Comparison of ENCODE assay signal across 1 cellular context in the genomic region with DNA sequence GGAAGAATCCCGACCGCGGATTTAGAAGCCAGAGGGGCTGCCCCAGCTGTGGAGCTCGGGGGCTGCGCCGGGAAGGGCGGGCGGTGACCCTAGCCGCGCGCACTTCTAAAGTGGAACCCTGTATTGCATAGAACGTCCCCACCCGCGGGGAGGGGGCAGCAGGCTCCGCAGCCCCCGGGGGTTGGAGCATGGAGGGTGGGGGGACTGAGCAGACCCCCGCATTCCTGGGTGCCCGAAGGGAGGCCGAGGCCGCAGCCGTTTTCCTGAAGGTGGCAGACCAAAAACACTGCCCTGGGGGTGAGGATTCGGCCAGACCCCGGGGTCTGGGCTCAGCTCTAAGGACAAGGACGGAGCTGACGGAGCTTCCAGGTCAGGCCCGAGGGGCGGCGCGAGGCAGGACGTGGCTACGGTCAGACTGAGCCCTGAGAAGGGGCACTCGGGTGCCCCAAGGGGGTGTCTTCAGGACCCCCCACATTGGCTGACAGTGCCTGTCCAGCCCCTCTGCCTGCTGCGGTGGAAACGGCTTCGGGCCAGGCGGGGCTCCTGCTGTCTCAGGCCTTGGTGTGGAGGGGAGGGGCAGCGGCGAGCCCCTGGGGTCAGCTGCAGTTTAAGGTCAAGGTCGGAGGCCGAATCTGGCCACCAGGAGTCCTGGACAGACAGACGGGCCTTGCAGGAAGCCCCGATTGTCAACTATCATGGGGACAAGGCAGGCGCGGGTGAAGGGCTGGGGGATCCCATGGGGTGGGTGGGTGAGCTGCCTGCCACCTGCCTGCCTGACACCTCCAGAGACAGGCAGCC.
TF ChIP-seq lines count a peak whose summit lies in the region.

No MANE protein-coding gene starts in this region.

TF ChIP-seq in K562, 482 proteins besides CTCF, POLR2A, EP300 and RAD21:
- TF ChIP-seq TAF15 (IDR thresholded peaks at IDR 0.05; ENCODE audit: low read depth, low read length) (no peak), LARP7 (IDR thresholded peaks at IDR 0.05) (no peak), ZNF23 (CRISPR knock-in tag; IDR thresholded peaks at IDR 0.05) (no peak), ZEB2 (IDR thresholded peaks at IDR 0.05) (no peak), ZNF589 (CRISPR knock-in tag; IDR thresholded peaks at IDR 0.05; ENCODE audit: low read depth) (no peak), SMAD4 (CRISPR knock-in tag; conservative IDR thresholded peaks at IDR 0.05) (no peak), SOX6 (IDR thresholded peaks at IDR 0.05) (no peak), ZFPM2 (CRISPR knock-in tag; IDR thresholded peaks at IDR 0.05) (no peak), ZNF133 (CRISPR knock-in tag; IDR thresholded peaks at IDR 0.05) (no peak), RBFOX2 (IDR thresholded peaks at IDR 0.05; ENCODE audit: low read depth, low read length) (peak; percentile 74), CCNT2 (IDR thresholded peaks at IDR 0.05; ENCODE audit: borderline replicate concordance, extremely low read depth, insufficient read length, low read depth, low read length) (peak; percentile 20), POLR2G (IDR thresholded peaks at IDR 0.05; ENCODE audit: low read depth, low read length) (peak; percentile 74), ADNP (tag; IDR thresholded peaks at IDR 0.05) (no peak), PRPF4 (IDR thresholded peaks at IDR 0.05; ENCODE audit: insufficient read depth, low read depth, low read length, poor library complexity, severe bottlenecking) (no peak), ESRRA (IDR thresholded peaks at IDR 0.05; ENCODE audit: borderline replicate concordance, low read depth) (0 out of 2 replicates have a peak, but pooled peaks have one; percentile 25), SPI1 (IDR thresholded peaks at IDR 0.05; ENCODE audit: borderline replicate concordance, low read depth, low read length) (no peak), MBD2 (IDR thresholded peaks at IDR 0.05; ENCODE audit: borderline replicate concordance, low read depth) (no peak), RBM22 (IDR thresholded peaks at IDR 0.05; ENCODE audit: low read depth, low read length, poor library complexity, severe bottlenecking) (peak; percentile 85), RHOXF2B (CRISPR knock-in tag; conservative IDR thresholded peaks at IDR 0.05) (no peak), GATAD2A (IDR thresholded peaks at IDR 0.05) (no peak), ARID2 (IDR thresholded peaks at IDR 0.05) (no peak), PCBP1 (IDR thresholded peaks at IDR 0.05; ENCODE audit: low read depth, low read length, poor library complexity, severe bottlenecking) (peak; percentile 13), MYBL2 (IDR thresholded peaks at IDR 0.05; ENCODE audit: low read depth) (no peak), MYBL2 (CRISPR knock-in tag; IDR thresholded peaks at IDR 0.05; ENCODE audit: borderline replicate concordance) (no peak), MCM3 (IDR thresholded peaks at IDR 0.05) (no peak), NCOA2 (IDR thresholded peaks at IDR 0.05; ENCODE audit: partially characterized antibody in 2 of 2) (no peak), RNF2 (IDR thresholded peaks at IDR 0.05) (no peak), BRD9 (IDR thresholded peaks at IDR 0.05; ENCODE audit: low read depth, partially characterized antibody) (no peak), HDAC2 (IDR thresholded peaks at IDR 0.05) (no peak), ZNF561 (CRISPR knock-in tag; conservative IDR thresholded peaks at IDR 0.05) (no peak)
- TF ChIP-seq, protein P1, sequence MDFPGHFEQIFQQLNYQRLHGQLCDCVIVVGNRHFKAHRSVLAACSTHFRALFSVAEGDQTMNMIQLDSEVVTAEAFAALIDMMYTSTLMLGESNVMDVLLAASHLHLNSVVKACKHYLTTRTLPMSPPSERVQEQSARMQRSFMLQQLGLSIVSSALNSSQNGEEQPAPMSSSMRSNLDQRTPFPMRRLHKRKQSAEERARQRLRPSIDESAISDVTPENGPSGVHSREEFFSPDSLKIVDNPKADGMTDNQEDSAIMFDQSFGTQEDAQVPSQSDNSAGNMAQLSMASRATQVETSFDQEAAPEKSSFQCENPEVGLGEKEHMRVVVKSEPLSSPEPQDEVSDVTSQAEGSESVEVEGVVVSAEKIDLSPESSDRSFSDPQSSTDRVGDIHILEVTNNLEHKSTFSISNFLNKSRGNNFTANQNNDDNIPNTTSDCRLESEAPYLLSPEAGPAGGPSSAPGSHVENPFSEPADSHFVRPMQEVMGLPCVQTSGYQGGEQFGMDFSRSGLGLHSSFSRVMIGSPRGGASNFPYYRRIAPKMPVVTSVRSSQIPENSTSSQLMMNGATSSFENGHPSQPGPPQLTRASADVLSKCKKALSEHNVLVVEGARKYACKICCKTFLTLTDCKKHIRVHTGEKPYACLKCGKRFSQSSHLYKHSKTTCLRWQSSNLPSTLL (IDR thresholded peaks at IDR 0.05): no peak
- TF ChIP-seq, protein P2, sequence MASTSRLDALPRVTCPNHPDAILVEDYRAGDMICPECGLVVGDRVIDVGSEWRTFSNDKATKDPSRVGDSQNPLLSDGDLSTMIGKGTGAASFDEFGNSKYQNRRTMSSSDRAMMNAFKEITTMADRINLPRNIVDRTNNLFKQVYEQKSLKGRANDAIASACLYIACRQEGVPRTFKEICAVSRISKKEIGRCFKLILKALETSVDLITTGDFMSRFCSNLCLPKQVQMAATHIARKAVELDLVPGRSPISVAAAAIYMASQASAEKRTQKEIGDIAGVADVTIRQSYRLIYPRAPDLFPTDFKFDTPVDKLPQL (IDR thresholded peaks at IDR 0.05; ENCODE audit: extremely low read depth, insufficient read length): no peak
- TF ChIP-seq, protein P3, sequence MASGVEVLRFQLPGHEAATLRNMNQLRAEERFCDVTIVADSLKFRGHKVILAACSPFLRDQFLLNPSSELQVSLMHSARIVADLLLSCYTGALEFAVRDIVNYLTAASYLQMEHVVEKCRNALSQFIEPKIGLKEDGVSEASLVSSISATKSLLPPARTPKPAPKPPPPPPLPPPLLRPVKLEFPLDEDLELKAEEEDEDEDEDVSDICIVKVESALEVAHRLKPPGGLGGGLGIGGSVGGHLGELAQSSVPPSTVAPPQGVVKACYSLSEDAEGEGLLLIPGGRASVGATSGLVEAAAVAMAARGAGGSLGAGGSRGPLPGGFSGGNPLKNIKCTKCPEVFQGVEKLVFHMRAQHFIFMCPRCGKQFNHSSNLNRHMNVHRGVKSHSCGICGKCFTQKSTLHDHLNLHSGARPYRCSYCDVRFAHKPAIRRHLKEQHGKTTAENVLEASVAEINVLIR (CRISPR knock-in tag; IDR thresholded peaks at IDR 0.05): no peak
- TF ChIP-seq, protein P4, sequence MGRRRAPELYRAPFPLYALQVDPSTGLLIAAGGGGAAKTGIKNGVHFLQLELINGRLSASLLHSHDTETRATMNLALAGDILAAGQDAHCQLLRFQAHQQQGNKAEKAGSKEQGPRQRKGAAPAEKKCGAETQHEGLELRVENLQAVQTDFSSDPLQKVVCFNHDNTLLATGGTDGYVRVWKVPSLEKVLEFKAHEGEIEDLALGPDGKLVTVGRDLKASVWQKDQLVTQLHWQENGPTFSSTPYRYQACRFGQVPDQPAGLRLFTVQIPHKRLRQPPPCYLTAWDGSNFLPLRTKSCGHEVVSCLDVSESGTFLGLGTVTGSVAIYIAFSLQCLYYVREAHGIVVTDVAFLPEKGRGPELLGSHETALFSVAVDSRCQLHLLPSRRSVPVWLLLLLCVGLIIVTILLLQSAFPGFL (CRISPR knock-in tag; IDR thresholded peaks at IDR 0.05): no peak
- TF ChIP-seq, protein P5, sequence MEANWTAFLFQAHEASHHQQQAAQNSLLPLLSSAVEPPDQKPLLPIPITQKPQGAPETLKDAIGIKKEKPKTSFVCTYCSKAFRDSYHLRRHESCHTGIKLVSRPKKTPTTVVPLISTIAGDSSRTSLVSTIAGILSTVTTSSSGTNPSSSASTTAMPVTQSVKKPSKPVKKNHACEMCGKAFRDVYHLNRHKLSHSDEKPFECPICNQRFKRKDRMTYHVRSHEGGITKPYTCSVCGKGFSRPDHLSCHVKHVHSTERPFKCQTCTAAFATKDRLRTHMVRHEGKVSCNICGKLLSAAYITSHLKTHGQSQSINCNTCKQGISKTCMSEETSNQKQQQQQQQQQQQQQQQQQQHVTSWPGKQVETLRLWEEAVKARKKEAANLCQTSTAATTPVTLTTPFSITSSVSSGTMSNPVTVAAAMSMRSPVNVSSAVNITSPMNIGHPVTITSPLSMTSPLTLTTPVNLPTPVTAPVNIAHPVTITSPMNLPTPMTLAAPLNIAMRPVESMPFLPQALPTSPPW (CRISPR knock-in tag; IDR thresholded peaks at IDR 0.05): 0 out of 2 replicates have a peak, but pooled peaks have one; percentile 11
- TF ChIP-seq, protein P6, sequence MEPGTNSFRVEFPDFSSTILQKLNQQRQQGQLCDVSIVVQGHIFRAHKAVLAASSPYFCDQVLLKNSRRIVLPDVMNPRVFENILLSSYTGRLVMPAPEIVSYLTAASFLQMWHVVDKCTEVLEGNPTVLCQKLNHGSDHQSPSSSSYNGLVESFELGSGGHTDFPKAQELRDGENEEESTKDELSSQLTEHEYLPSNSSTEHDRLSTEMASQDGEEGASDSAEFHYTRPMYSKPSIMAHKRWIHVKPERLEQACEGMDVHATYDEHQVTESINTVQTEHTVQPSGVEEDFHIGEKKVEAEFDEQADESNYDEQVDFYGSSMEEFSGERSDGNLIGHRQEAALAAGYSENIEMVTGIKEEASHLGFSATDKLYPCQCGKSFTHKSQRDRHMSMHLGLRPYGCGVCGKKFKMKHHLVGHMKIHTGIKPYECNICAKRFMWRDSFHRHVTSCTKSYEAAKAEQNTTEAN (CRISPR knock-in tag; IDR thresholded peaks at IDR 0.05): no peak
